In genomic region chr16:69107311-69107962, GRCh38 we compare ENCODE assay signal across 9 cellular contexts. TPM values are rescaled to one million over a fixed set of nuclear protein-coding genes. Genes with fewer than 3 reads are reported as not detected.
A peak's percentile ranks its signal among the peaks of the same experiment; 100 is the strongest.
DNase-seq lines count a peak whose midpoint lies in the region; ATAC-seq, FAIRE-seq and TF ChIP-seq lines count a peak whose summit lies in the region.
"Had no signal": no experiment of that assay in that cellular context is flagged by ENCODE, and none has a peak within 500 bp of the region (broad histone marks: within the 10 kb centered on the region; RNA-seq: fewer than 3 reads in every experiment).

No MANE protein-coding gene starts in this region.

- H3K4me2 ChIP-seq in DOHH2 (ENCODE audit: low read length), result peak overlapping the region; percentile 55

- no peak for FAIRE-seq in pancreas (lab: Jason Lieb, UNC)

- H3F3A ChIP-seq in DOHH2 (ENCODE audit: control insufficient read depth, insufficient read depth), result no peaks in the 10 kb centered on the region

- peaks cover 6% of the 10 kb centered on the region; the same call in 1 of the 2 replicates for H4K20me1 ChIP-seq in DOHH2 (ENCODE audit: control insufficient read depth, insufficient read depth, low read depth, low read length)

- H3K4me1 ChIP-seq in DOHH2 (ENCODE audit: control insufficient read depth, low read length), result peaks cover 27% of the 10 kb centered on the region
- no peaks in the 10 kb centered on the region for H3K4me1 ChIP-seq in RWPE2 (ENCODE audit: insufficient read depth, poor library complexity, severe bottlenecking)
- peaks cover 0 to 10% (median 9%) of the 10 kb centered on the region in 3 donors for H3K4me1 ChIP-seq in pancreas

- H3K27me3 ChIP-seq in DOHH2 (ENCODE audit: control insufficient read depth, low read length), result peaks cover 35% of the 10 kb centered on the region
- no peaks in the 10 kb centered on the region for H3K27me3 ChIP-seq in RWPE2 (ENCODE audit: insufficient read depth, poor library complexity, severe bottlenecking)
- H3K27me3 ChIP-seq in pancreas, result no peaks in the 10 kb centered on the region

- H3K4me3 ChIP-seq in DOHH2 (ENCODE audit: low read length) (peak overlapping the region; percentile 49; the same call in 1 of the 2 replicates), RWPE2 (ENCODE audit: severe bottlenecking) (peak overlapping the region; percentile 50), fibroblast of villous mesenchyme (ENCODE audit: low read depth, low read length) (peak overlapping the region; percentile 54), pancreas (peak overlapping the region; percentile 10 to 67 (median 32))

- H3K27ac ChIP-seq in DOHH2 (ENCODE audit: low read depth, low read length) (no peak overlapping the region), RWPE2 (ENCODE audit: poor library complexity, severe bottlenecking) (peak overlapping the region; percentile 47), pancreas (no peak overlapping the region)
- H3K27ac ChIP-seq: neutrophil had no signal

- WGBS in pancreas, 2 donors, result 2 to 7% methylated on average over 45 to 52 of the region's 52 CpGs

- no peaks in the 10 kb centered on the region for H3K9me2 ChIP-seq in DOHH2 (replicated peaks; ENCODE audit: control insufficient read depth, low read length)

- H3K36me3 ChIP-seq in DOHH2 (ENCODE audit: control insufficient read depth, low read length), result no peaks in the 10 kb centered on the region
- H3K36me3 ChIP-seq in RWPE2 (ENCODE audit: low read depth), result peaks cover 28% of the 10 kb centered on the region
- H3K36me3 ChIP-seq in pancreas, result no peaks in the 10 kb centered on the region

- intact Hi-C loops in pancreas (cut with DNase I), result no loop called here

- H3K79me2 ChIP-seq in DOHH2 (ENCODE audit: control insufficient read depth, low read length), result no peaks in the 10 kb centered on the region

- H3K9me3 ChIP-seq in DOHH2 (ENCODE audit: control insufficient read depth, insufficient read depth, low read length) (no peaks in the 10 kb centered on the region), RWPE2 (ENCODE audit: severe bottlenecking) (no peaks in the 10 kb centered on the region), pancreas (no peaks in the 10 kb centered on the region)
- H3K9me3 ChIP-seq: neutrophil had no signal

- peak; percentile 29 for ATAC-seq in RWPE2 (ENCODE audit: low read depth)
- ATAC-seq in pancreas, result peak; percentile 16 to 37 (median 32)
- ATAC-seq in GM18517 (IDR thresholded peaks at IDR 0.05; ENCODE audit: unreplicated experiment), result no peak
- no peak for ATAC-seq in HG03095 (IDR thresholded peaks at IDR 0.05; ENCODE audit: unreplicated experiment)
- ATAC-seq in HG03354 (IDR thresholded peaks at IDR 0.05; ENCODE audit: poor library complexity, severe bottlenecking, unreplicated experiment), result no peak

- DNase-seq in RWPE2 (ENCODE audit: low spot score) (no peak), fibroblast of villous mesenchyme (ENCODE audit: low read depth) (peak; percentile 25), pancreas (peak in 5 of 6 donors; percentile 38 to 82 (median 61)), NCI-H774 (lab: John Stamatoyannopoulos, UW) (no peak)

- TF ChIP-seq CTCF in DOHH2 (IDR thresholded peaks at IDR 0.05; ENCODE audit: low read depth, low read length, poor library complexity, severe bottlenecking) (no peak), RWPE2 (IDR thresholded peaks at IDR 0.05; ENCODE audit: poor library complexity, severe bottlenecking) (peak; percentile 20), fibroblast of villous mesenchyme (IDR thresholded peaks at IDR 0.05; ENCODE audit: insufficient read depth, low read depth, low read length) (no peak), pancreas (IDR thresholded peaks at IDR 0.05) (no peak)

RNA-seq across cellular contexts. Expression of gene HAS3, which starts 2.0 kb away (rescaled TPM):
- total RNA-seq in fibroblast of villous mesenchyme, result 0.32 and 0.43 TPM in 2 replicates
- total RNA-seq in pancreas, result 1 to 10 TPM in 3 of 6 donors, under 1 TPM in 3; 0.69 to 3.9 (median 1.0) TPM
- 1 to 10 TPM in 1 of 2 donors, under 1 TPM in 1; 0.87 to 1.3 TPM for polyA plus RNA-seq in pancreas

RNA-seq across cellular contexts. Expression of gene CHTF8, which starts 25.0 kb away (rescaled TPM):
- total RNA-seq in fibroblast of villous mesenchyme, result 40.6 and 65.2 TPM in 2 replicates
- total RNA-seq in pancreas, result 10 to 100 TPM; 32.9 to 74.5 (median 43.7) TPM
- 10 to 100 TPM; 21.7 to 40.3 TPM for polyA plus RNA-seq in pancreas

RNA-seq across cellular contexts. Expression of gene UTP4, which starts 25.0 kb away (rescaled TPM):
- total RNA-seq in fibroblast of villous mesenchyme (15.1 and 22.5 TPM in 2 replicates), pancreas (10 to 100 TPM; 21.2 to 29.0 (median 23.1) TPM)
- 10 to 100 TPM; 11.6 to 19.1 TPM for polyA plus RNA-seq in pancreas

Comparison
In these comparisons a context has a peak if more than half of its experiments do, and no peak if none do; other contexts are left out.
1. ATAC-seq: peak in RWPE2 (single experiment) and pancreas (4 of 4); none in GM18517 (single experiment), HG03095 (single experiment) and HG03354 (single experiment).
2. DNase-seq: peak in fibroblast of villous mesenchyme (single experiment) and pancreas (5 of 6); none in RWPE2 (single experiment) and NCI-H774 (single experiment).
3. Peak in every context shown above with its lines, with median percentiles within 50 percentile points of each other: H3K4me3 ChIP-seq.